In the genomic region with DNA sequence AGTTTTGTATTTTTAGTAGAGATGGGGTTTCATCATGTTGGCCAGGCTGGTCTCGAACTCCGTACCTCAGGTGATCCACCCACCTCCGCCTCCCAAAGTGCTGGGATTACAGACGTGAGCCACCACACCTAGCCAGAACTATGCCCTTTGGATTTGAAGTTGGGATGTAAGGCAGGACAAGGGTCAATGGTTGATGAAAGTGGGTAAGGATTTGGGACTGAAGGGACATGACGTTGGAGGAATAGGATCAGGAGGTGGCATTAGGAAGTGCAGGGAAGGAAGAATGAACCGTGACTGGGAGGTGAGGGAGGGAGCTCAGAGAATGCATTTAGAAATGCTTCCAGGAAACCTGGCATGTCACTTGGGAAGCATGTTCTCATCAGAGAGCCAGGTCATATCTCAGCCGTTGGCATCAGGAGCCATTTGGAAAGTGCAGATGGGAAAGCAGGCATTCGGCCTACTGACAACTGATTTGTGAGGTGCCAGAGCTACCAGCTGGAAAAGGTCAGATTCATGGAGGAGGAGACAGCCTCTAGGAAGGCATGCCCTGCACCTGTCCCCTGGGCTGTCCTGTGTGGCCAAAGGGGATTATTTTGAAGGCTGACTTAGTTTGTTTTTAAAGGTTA, we compare ENCODE assay signal across 10 cellular contexts. TPM values are rescaled to one million over a fixed set of nuclear protein-coding genes. Genes with fewer than 3 reads are reported as not detected.
DNase-seq lines count a peak whose midpoint lies in the region; ATAC-seq, FAIRE-seq and TF ChIP-seq lines count a peak whose summit lies in the region.
"Had no signal": no experiment of that assay in that cellular context is flagged by ENCODE, and none has a peak within 500 bp of the region (broad histone marks: within the 10 kb centered on the region; RNA-seq: fewer than 3 reads in every experiment).

No MANE protein-coding gene starts in this region.

- H3K36me3 ChIP-seq in liver (ENCODE audit: control insufficient read depth in 4 of 4, insufficient read depth in 3 of 4, low read depth in 1 of 4, low read length in 3 of 4) (no peaks in the 10 kb centered on the region), HepG2 (replicated peaks in 1 of 2; ENCODE audit: control insufficient read depth in 1 of 2, insufficient read depth in 2 of 2, low read length in 2 of 2) (no peaks in the 10 kb centered on the region), K562 (ENCODE audit: control insufficient read depth, insufficient read depth, low read length) (peaks cover 8% of the 10 kb centered on the region; the same call in 2 of the 3 replicates), smooth muscle cell (ENCODE audit: low read depth) (no peaks in the 10 kb centered on the region), SJCRH30 (no peaks in the 10 kb centered on the region)

- TF ChIP-seq RAD21 in liver (IDR thresholded peaks at IDR 0.05) (peak in 1 of 2 donors; percentile 49), HepG2 (CRISPR knock-in tag; IDR thresholded peaks at IDR 0.05) (no peak), K562 (CRISPR knock-in tag; conservative IDR thresholded peaks at IDR 0.05 in 1 of 2, IDR thresholded peaks at IDR 0.05 in 1 of 2) (no peak)

- H3K4me1 ChIP-seq in liver (ENCODE audit: control insufficient read depth in 4 of 4, insufficient read depth in 4 of 4, low read length in 3 of 4) (peaks cover 0 to 30% (median 20%) of the 10 kb centered on the region in 4 donors), HepG2 (ENCODE audit: insufficient read depth, low read length) (peaks cover 28% of the 10 kb centered on the region), K562 (replicated peaks in 1 of 2; ENCODE audit: control insufficient read depth in 2 of 2, insufficient read depth in 2 of 2, low read length in 2 of 2) (peaks cover 20 to 43% of the 10 kb centered on the region in 2 experiments), smooth muscle cell (ENCODE audit: low read depth) (peaks cover 14% of the 10 kb centered on the region), SJCRH30 (peaks cover 3% of the 10 kb centered on the region)

- H3K79me2 ChIP-seq in HepG2 (ENCODE audit: insufficient read depth, low read length) (no peaks in the 10 kb centered on the region), K562 (ENCODE audit: control insufficient read depth, insufficient read depth, low read length) (peaks cover 68% of the 10 kb centered on the region), smooth muscle cell (ENCODE audit: low read depth) (peaks cover 3% of the 10 kb centered on the region)

- H3K4me2 ChIP-seq in HepG2 (ENCODE audit: low read depth, low read length) (no peak overlapping the region), K562 (ENCODE audit: insufficient read depth, low read length) (peak overlapping the region; percentile 94), smooth muscle cell (no peak overlapping the region)

- TF ChIP-seq EP300 in HepG2 (IDR thresholded peaks at IDR 0.05; ENCODE audit: low read depth in 2 of 2, low read length in 2 of 2): no peak
- no peak for TF ChIP-seq EP300 in HepG2 (CRISPR knock-in tag; IDR thresholded peaks at IDR 0.05; ENCODE audit: borderline replicate concordance)
- TF ChIP-seq EP300 in K562 (IDR thresholded peaks at IDR 0.05; ENCODE audit: low read length): no peak

- DNase-seq in HepG2 (ENCODE audit: low spot score) (no peak), K562 (ENCODE audit: extremely low read depth in 1 of 4, low spot score in 3 of 4) (no peak), myocyte (ENCODE audit: low read depth) (peak; percentile 81), smooth muscle cell (lab: John Stamatoyannopoulos, UW; ENCODE audit: unreplicated experiment) (no peak), HK-2 (ENCODE audit: unreplicated experiment) (no peak), SJCRH30 (no peak)
- no peak for DNase-seq in stimulated activated naive CD4-positive, alpha-beta T cell (lab: John Stamatoyannopoulos, UW)
- DNase-seq: stimulated activated CD8-positive, alpha-beta memory T cell treated with anti-CD3 and anti-CD28 coated beads, Interleukin-4, amount 100 ng/mL, for 48 hours had no signal

- in situ Hi-C loops in HepG2 (cut with HindIII; ENCODE audit: extremely low pct_ligation_motif_present, low pct_unique_long_range_greater_than_20kb) (loop anchor here (5.0 kb wide), 1 partner anchor 63 kb away; no protein-coding TSS in a partner anchor), K562 (cut with MboI) (no loop called here)

- H3K27me3 ChIP-seq in liver (ENCODE audit: control insufficient read depth in 4 of 4, insufficient read depth in 4 of 4, low read length in 3 of 4) (no peaks in the 10 kb centered on the region), HepG2 (ENCODE audit: control insufficient read depth in 1 of 2, insufficient read depth in 2 of 2, low read length in 2 of 2) (no peaks in the 10 kb centered on the region; a peak in 1 of 5 replicates), K562 (ENCODE audit: control insufficient read depth in 2 of 2, insufficient read depth in 2 of 2, low read length in 2 of 2) (no peaks in the 10 kb centered on the region), smooth muscle cell (ENCODE audit: low read depth) (no peaks in the 10 kb centered on the region), SJCRH30 (no peaks in the 10 kb centered on the region)

- H3F3A ChIP-seq in smooth muscle cell (ENCODE audit: low read depth): no peaks in the 10 kb centered on the region

- intact Hi-C loops in HepG2 (cut with micrococcal nuclease; ENCODE audit: unreplicated experiment): loop anchor here (5.0 kb wide), 1 partner anchor 112 kb away; no protein-coding TSS in a partner anchor
- intact Hi-C loops in K562 (cut with micrococcal nuclease): loop anchor here (5.0 kb wide), 2 partner anchors 78 to 87 kb away; no protein-coding TSS in a partner anchor

- CTCF ChIA-PET in HepG2 (lab: Yijun Ruan, JAX; ENCODE audit: low intra/inter-chr PET ratio, low total read pairs): no interaction called here
- CTCF ChIA-PET in K562 (lab: Yijun Ruan, JAX; ENCODE audit: low intra/inter-chr PET ratio): interaction anchor here (0.6 kb wide), 1 partner anchor 245 kb away, joined by 3 read pairs; no protein-coding TSS in a partner anchor

- no peaks in the 10 kb centered on the region for H3K9me3 ChIP-seq in liver (ENCODE audit: control insufficient read depth in 4 of 4, low read length in 3 of 4)
- no peaks in the 10 kb centered on the region for H3K9me3 ChIP-seq in HepG2 (ENCODE audit: low read length)
- no peaks in the 10 kb centered on the region for H3K9me3 ChIP-seq in K562 (replicated peaks; ENCODE audit: control insufficient read depth, insufficient read depth, low read depth, low read length)
- no peaks in the 10 kb centered on the region for H3K9me3 ChIP-seq in smooth muscle cell (replicated peaks; ENCODE audit: low read depth)
- H3K9me3 ChIP-seq in SJCRH30 (replicated peaks): no peaks in the 10 kb centered on the region

- H3K4me3 ChIP-seq in liver (ENCODE audit: low read depth in 1 of 3, low read length in 3 of 3) (no peak overlapping the region), HepG2 (replicated peaks in 1 of 3; ENCODE audit: insufficient read depth in 1 of 3, low read depth in 2 of 3, low read length in 3 of 3) (no peak overlapping the region), K562 (0 out of 2 replicates have a peak overlapping the region, but pooled peaks have one; percentile 2), smooth muscle cell (no peak overlapping the region), SJCRH30 (no peak overlapping the region)

- no peak for ATAC-seq in HepG2
- ATAC-seq in K562: no peak
- ATAC-seq: esophagus mucosa had no signal

- no peak for TF ChIP-seq POLR2A in HepG2 (IDR thresholded peaks at IDR 0.05; ENCODE audit: insufficient read depth in 1 of 2, low read depth in 2 of 2, low read length in 2 of 2)
- no peak for TF ChIP-seq POLR2A in K562 (conservative IDR thresholded peaks at IDR 0.05)

- no peak overlapping the region for H2AFZ ChIP-seq in HepG2 (ENCODE audit: low read length)
- peak overlapping the region; percentile 58 for H2AFZ ChIP-seq in K562 (ENCODE audit: low read depth, low read length)
- no peak overlapping the region for H2AFZ ChIP-seq in smooth muscle cell (ENCODE audit: low read depth)

- BruUV-seq in HepG2 (replicated peaks; lab: Mats Ljungman, UMichigan): no TSS peak
- BruUV-seq in K562 (replicated peaks; lab: Mats Ljungman, UMichigan): no TSS peak

- H3K9ac ChIP-seq in liver (ENCODE audit: low read depth in 1 of 2, low read length in 2 of 2) (no peak overlapping the region), HepG2 (ENCODE audit: insufficient read depth, low read depth, low read length) (no peak overlapping the region), K562 (ENCODE audit: insufficient read depth in 1 of 2, low read depth in 2 of 2, low read length in 2 of 2) (peak overlapping the region; percentile 53 to 56; a peak in 3 of 4 replicates), smooth muscle cell (ENCODE audit: low read depth) (no peak overlapping the region)

- 47% methylated on average over 8 of the region's 8 CpGs for WGBS in liver
- 91% methylated on average over 8 of the region's 8 CpGs for whole genome bisulfite sequencing in HepG2 (ENCODE audit: low lambda C conversion rate)
- WGBS in K562 (ENCODE audit: insufficient coverage, low coverage, missing lambda C conversion rate): 46% methylated on average over 7 of the region's 8 CpGs
- WGBS in smooth muscle cell (ENCODE audit: low lambda C conversion rate): 93% methylated on average over 8 of the region's 8 CpGs

- H3K27ac ChIP-seq in liver (ENCODE audit: low read depth in 1 of 2, low read length in 2 of 2): peak overlapping the region; percentile 96 to 99
- H3K27ac ChIP-seq in HepG2 (ENCODE audit: extremely low read length, insufficient read depth, low read length): no peak overlapping the region
- peak overlapping the region; percentile 35; the same call in 2 of the 3 replicates for H3K27ac ChIP-seq in K562 (ENCODE audit: extremely low read depth, low read depth, low read length)
- no peak overlapping the region for H3K27ac ChIP-seq in smooth muscle cell (ENCODE audit: low read depth)
- no peak overlapping the region for H3K27ac ChIP-seq in SJCRH30

- POLR2A ChIA-PET in HepG2 (lab: Yijun Ruan, JAX) (interaction anchor here (0.8 kb wide), 1 partner anchor 48 kb away, joined by 3 read pairs; no protein-coding TSS in a partner anchor), K562 (lab: Yijun Ruan, JAX) (interaction anchor here (0.5 to 1.7 kb wide), 8 partner anchors 8 to 1364 kb away, joined by 3 to 4 read pairs (median 3); no protein-coding TSS in a partner anchor)

- no peak for FAIRE-seq in HepG2 (lab: Jason Lieb, UNC)
- no peak for FAIRE-seq in K562 (lab: Jason Lieb, UNC)

- H4K20me1 ChIP-seq in HepG2 (ENCODE audit: insufficient read depth, low read length) (no peaks in the 10 kb centered on the region), K562 (replicated peaks; ENCODE audit: control insufficient read depth, insufficient read depth, low read length) (no peaks in the 10 kb centered on the region), smooth muscle cell (ENCODE audit: low read depth) (no peaks in the 10 kb centered on the region)

- TF ChIP-seq CTCF in liver (IDR thresholded peaks at IDR 0.05; ENCODE audit: low read depth, low read length, missing input control) (no peak), HepG2 (CRISPR knock-in tag; IDR thresholded peaks at IDR 0.05) (no peak), K562 (IDR thresholded peaks at IDR 0.05 in 2 of 3, conservative IDR thresholded peaks at IDR 0.05 in 1 of 3; ENCODE audit: insufficient read depth in 2 of 3, low read depth in 1 of 3, low read length in 3 of 3) (no peak), smooth muscle cell (IDR thresholded peaks at IDR 0.05; ENCODE audit: borderline replicate concordance, insufficient read depth, poor library complexity, severe bottlenecking) (no peak)

- H3K9me1 ChIP-seq in K562 (ENCODE audit: control insufficient read depth, insufficient read depth, low read length): no peaks in the 10 kb centered on the region

RNA-seq across cellular contexts. Expression of a gene that starts 2.2 kb away (rescaled TPM):
- total RNA-seq in liver (10 to 100 TPM; 19.4 to 48.9 TPM), HepG2 (2016; rRNA removed; fragmentation: Illumina TruSeq; extraction: Trizol) (18.8 and 22.3 TPM in 2 replicates), K562 (2014; rRNA removed) (34.0 and 41.1 TPM in 2 replicates), K562 (2014; rRNA removed; fragmentation: Illumina TruSeq; extraction: Trizol) (25.9 and 36.2 TPM in 2 replicates), K562 (2015; rRNA removed; fragmentation: Illumina TruSeq; extraction: Trizol) (25.2 and 26.4 TPM in 2 replicates), K562 (2021) (29.5 and 31.4 TPM in 2 replicates), myocyte (30.1 and 37.1 TPM in 2 replicates), smooth muscle cell (16.8 and 28.6 TPM in 2 replicates)
- polyA plus RNA-seq in liver (10 to 100 TPM; 27.9 to 31.3 TPM), HepG2 (2011; rRNA removed) (12.4 and 13.7 TPM in 2 replicates), K562 (2011; rRNA removed) (25.9 and 26.6 TPM in 2 replicates), K562 (2014; fragmentation: Illumina TruSeq; extraction: Trizol) (24.1 and 32.1 TPM in 2 replicates), K562 (2014; fragmentation: Nextera tagmentation; extraction: Ambion mirVana) (10 to 100 TPM; 20.5 to 24.9 TPM), K562 (2014; rRNA removed) (38.2 and 38.6 TPM in 2 replicates), smooth muscle cell (10.7 and 18.6 TPM in 2 replicates)
- 7.7 and 9.3 TPM in 2 replicates for total RNA-seq in HepG2 (2016; cell fraction: cytosol; rRNA removed; fragmentation: Illumina TruSeq; extraction: Trizol; ENCODE audit: low read depth)
- 15.4 and 25.4 TPM in 2 replicates for total RNA-seq in HepG2 (2016; cell fraction: insoluble cytoplasmic fraction; rRNA removed; fragmentation: Illumina TruSeq; extraction: Trizol)
- 10.0 and 11.9 TPM in 2 replicates for total RNA-seq in HepG2 (2016; cell fraction: membrane; rRNA removed; fragmentation: Illumina TruSeq; extraction: Trizol)
- 11.3 and 12.9 TPM in 2 replicates for total RNA-seq in HepG2 (2016; cell fraction: nucleus; rRNA removed; fragmentation: Illumina TruSeq; extraction: Trizol)
- polyA plus RNA-seq in HepG2 (2011; cell fraction: cytosol; rRNA removed): 14.5 and 17.3 TPM in 2 replicates
- polyA plus RNA-seq in HepG2 (2011; cell fraction: nucleus; rRNA removed): 6.3 and 6.5 TPM in 2 replicates
- polyA plus RNA-seq in HepG2 (2012): 13.8 and 16.2 TPM in 2 replicates
- polyA plus RNA-seq in HepG2 (2016; cell fraction: cytosol; fragmentation: Illumina TruSeq; extraction: Trizol; ENCODE audit: low read depth): 6.6 and 6.9 TPM in 2 replicates
- 20.3 and 24.7 TPM in 2 replicates for polyA plus RNA-seq in HepG2 (2016; cell fraction: insoluble cytoplasmic fraction; fragmentation: Illumina TruSeq; extraction: Trizol; ENCODE audit: low read depth)
- polyA plus RNA-seq in HepG2 (2016; cell fraction: membrane; fragmentation: Illumina TruSeq; extraction: Trizol; ENCODE audit: low read depth): 7.1 and 10.2 TPM in 2 replicates
- 8.0 and 9.4 TPM in 2 replicates for polyA plus RNA-seq in HepG2 (2016; cell fraction: nucleus; fragmentation: Illumina TruSeq; extraction: Trizol; ENCODE audit: insufficient read depth, low read depth)
- polyA minus RNA-seq in HepG2 (2011; rRNA and poly(A)+ RNA removed; ENCODE audit: low replicate concordance): 7.4 and 15.6 TPM in 2 replicates
- polyA minus RNA-seq in HepG2 (2011; cell fraction: cytosol; rRNA and poly(A)+ RNA removed): 4.2 and 6.2 TPM in 2 replicates
- polyA minus RNA-seq in HepG2 (2011; cell fraction: nucleus; rRNA and poly(A)+ RNA removed): 18.9 and 22.4 TPM in 2 replicates
- 40.5 and 42.6 TPM in 2 replicates for total RNA-seq in K562 (2011; cell fraction: chromatin; rRNA removed; ENCODE audit: low replicate concordance)
- 19.3 and 19.5 TPM in 2 replicates for total RNA-seq in K562 (2011; cell fraction: nucleolus; rRNA removed)
- total RNA-seq in K562 (2011; cell fraction: nucleoplasm; rRNA removed): 30.1 and 58.6 TPM in 2 replicates
- 34.4 and 35.1 TPM in 2 replicates for polyA plus RNA-seq in K562 (2011; cell fraction: cytosol; rRNA removed)
- 9.0 and 12.8 TPM in 2 replicates for polyA plus RNA-seq in K562 (2011; cell fraction: nucleus; rRNA removed)
- 29.0 and 43.4 TPM in 2 replicates for polyA plus RNA-seq in K562 (2012)
- 15.8 and 23.3 TPM in 2 replicates for polyA minus RNA-seq in K562 (2011; rRNA and poly(A)+ RNA removed)
- 5.2 and 10.3 TPM in 2 replicates for polyA minus RNA-seq in K562 (2011; cell fraction: cytosol; rRNA and poly(A)+ RNA removed)
- polyA minus RNA-seq in K562 (2011; cell fraction: nucleus; rRNA and poly(A)+ RNA removed): 12.8 and 14.1 TPM in 2 replicates
- polyA plus RNA-seq in myocyte (2012): 22.5 TPM
- 7.6 and 8.0 TPM in 2 replicates for total RNA-seq in SJCRH30 (2014; rRNA removed; shearing (Covaris generic))

Comparison
In these comparisons a context has a peak if more than half of its experiments do, and no peak if none do; other contexts are left out.
1. H3K27ac ChIP-seq: peak in liver (2 of 2) and K562 (single experiment); none in HepG2 (single experiment), smooth muscle cell (single experiment) and SJCRH30 (single experiment).
2. H3K9ac ChIP-seq: peak in K562 (2 of 2); none in liver (0 of 2), HepG2 (single experiment) and smooth muscle cell (single experiment).